Comparison of ENCODE assay signal across 1 cellular context in the genomic region with DNA sequence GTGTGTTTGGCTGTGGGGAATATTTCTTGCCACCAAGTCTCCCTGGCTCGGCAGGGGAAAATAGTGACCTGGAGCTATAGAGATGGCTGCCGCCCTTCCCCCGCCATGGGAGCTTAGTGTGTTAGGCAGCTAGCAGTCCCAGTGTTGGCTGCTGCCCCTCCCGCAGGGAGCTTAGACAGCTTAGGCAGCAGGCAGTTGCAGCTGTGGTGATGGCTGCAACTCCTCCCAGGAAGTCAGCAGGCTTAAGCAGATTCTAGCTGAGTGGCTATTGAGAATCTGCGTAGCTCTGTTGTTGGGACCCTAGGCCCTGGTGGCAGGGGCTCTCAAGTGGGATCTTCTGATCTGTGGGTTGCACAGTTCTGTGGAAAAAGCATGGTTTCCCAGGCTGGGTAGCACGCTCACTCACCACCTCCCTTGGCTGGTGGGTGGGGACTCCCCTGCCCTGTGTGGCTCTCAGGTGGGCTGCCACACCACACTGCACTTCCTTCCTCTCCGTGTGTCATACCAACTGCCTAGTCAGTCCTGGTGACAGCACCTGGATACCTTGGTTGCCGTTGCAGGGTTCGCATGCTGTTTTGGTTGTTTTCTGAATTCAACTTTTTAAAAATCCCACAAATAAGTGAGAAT.
TF ChIP-seq lines count a peak whose summit lies in the region.

No MANE protein-coding gene starts in this region.

TF ChIP-seq in SK-N-SH, 30 proteins besides CTCF, POLR2A, EP300 and RAD21:
- no peak for TF ChIP-seq FOSL2 (IDR thresholded peaks at IDR 0.05; ENCODE audit: borderline replicate concordance, low read depth)
- TF ChIP-seq MEF2A (IDR thresholded peaks at IDR 0.05; ENCODE audit: borderline replicate concordance, low read depth), result no peak
- no peak for TF ChIP-seq FOXM1 (IDR thresholded peaks at IDR 0.05; ENCODE audit: low read depth)
- TF ChIP-seq RCOR1 (IDR thresholded peaks at IDR 0.05; ENCODE audit: low read length), result no peak
